In genomic region chrX:1392376-1393130, GRCh38 we compare ENCODE assay signal across 8 cellular contexts. TPM values are rescaled to one million over a fixed set of nuclear protein-coding genes. Genes with fewer than 3 reads are reported as not detected.
DNase-seq lines count a peak whose midpoint lies in the region; ATAC-seq and TF ChIP-seq lines count a peak whose summit lies in the region.

No MANE protein-coding gene starts in this region.

- H3K9me3 ChIP-seq in neural cell (ENCODE audit: low read length), result no peaks in the 10 kb centered on the region

- H3K36me3 ChIP-seq in neural cell (ENCODE audit: insufficient read depth, low read length), result no peaks in the 10 kb centered on the region

- TF ChIP-seq RAD21 in neural cell (conservative IDR thresholded peaks at IDR 0.05), result peak; percentile 23

- no peaks in the 10 kb centered on the region for H3K27me3 ChIP-seq in neural cell (ENCODE audit: insufficient read depth, low read depth, low read length)

- no peaks in the 10 kb centered on the region for H3F3A ChIP-seq in neural cell (ENCODE audit: insufficient read depth, low read length, poor library complexity, severe bottlenecking)

- peak overlapping the region; percentile 69 for H2AFZ ChIP-seq in neural cell (ENCODE audit: low read depth, low read length)

- TF ChIP-seq CTCF in fibroblast of the aortic adventitia (IDR thresholded peaks at IDR 0.05; ENCODE audit: insufficient read depth, low read length) (no peak), neural cell (IDR thresholded peaks at IDR 0.05; ENCODE audit: poor library complexity, severe bottlenecking) (no peak)

- peak overlapping the region; percentile 99 for H3K9ac ChIP-seq in neural cell (ENCODE audit: low read length)

- ATAC-seq in GM19324 (IDR thresholded peaks at IDR 0.05; ENCODE audit: low FRiP score, unreplicated experiment), result peak; percentile 18
- peak; percentile 30 for ATAC-seq in HG03432 (IDR thresholded peaks at IDR 0.05; ENCODE audit: unreplicated experiment)

- H3K27ac Mint-ChIP-seq in activated CD4-positive, alpha-beta memory T cell treated with anti-CD3 and anti-CD28 coated beads, Interleukin-2, amount 10 ng/mL, durations not matched to agents 7 days and 5 days, result peak overlapping the region; percentile 94

- CTCF ChIA-PET in activated CD4-positive, alpha-beta memory T cell treated with anti-CD3 and anti-CD28 coated beads, Interleukin-2, amount 10 ng/mL, durations not matched to agents 7 days and 5 days (lab: Charles Lee), result no interaction called here

- H3K36me3 Mint-ChIP-seq in activated CD4-positive, alpha-beta memory T cell treated with anti-CD3 and anti-CD28 coated beads, Interleukin-2, amount 10 ng/mL, durations not matched to agents 7 days and 5 days (ENCODE audit: low read depth), result peaks cover 55% of the 10 kb centered on the region

- TF ChIP-seq EP300 in neural cell (conservative IDR thresholded peaks at IDR 0.05; ENCODE audit: poor library complexity, severe bottlenecking), result peak; percentile 69

- H3K79me2 ChIP-seq in neural cell (replicated peaks; ENCODE audit: insufficient read depth, low read length), result peaks cover 38% of the 10 kb centered on the region

- H3K4me1 Mint-ChIP-seq in activated CD4-positive, alpha-beta memory T cell treated with anti-CD3 and anti-CD28 coated beads, Interleukin-2, amount 10 ng/mL, durations not matched to agents 7 days and 5 days, result peaks cover 69% of the 10 kb centered on the region

- peak overlapping the region; percentile 91 for H3K4me3 Mint-ChIP-seq in activated CD4-positive, alpha-beta memory T cell treated with anti-CD3 and anti-CD28 coated beads, Interleukin-2, amount 10 ng/mL, durations not matched to agents 7 days and 5 days

- peak overlapping the region; percentile 86 for H3K27ac ChIP-seq in neural cell (ENCODE audit: low read length)

- POLR2A ChIA-PET in activated CD4-positive, alpha-beta memory T cell treated with anti-CD3 and anti-CD28 coated beads, Interleukin-2, amount 10 ng/mL, durations not matched to agents 7 days and 5 days (lab: Charles Lee), result no interaction called here

- no peaks in the 10 kb centered on the region for H4K20me1 ChIP-seq in neural cell (ENCODE audit: insufficient read depth)

- no peaks in the 10 kb centered on the region for H3K9me3 Mint-ChIP-seq in activated CD4-positive, alpha-beta memory T cell treated with anti-CD3 and anti-CD28 coated beads, Interleukin-2, amount 10 ng/mL, durations not matched to agents 7 days and 5 days

- no peaks in the 10 kb centered on the region for H3K27me3 Mint-ChIP-seq in activated CD4-positive, alpha-beta memory T cell treated with anti-CD3 and anti-CD28 coated beads, Interleukin-2, amount 10 ng/mL, durations not matched to agents 7 days and 5 days

- H3K4me3 ChIP-seq in fibroblast of the aortic adventitia (ENCODE audit: low read depth, low read length) (peak overlapping the region; percentile 79), neural cell (ENCODE audit: low read length) (peak overlapping the region; percentile 99)

- H3K4me2 ChIP-seq in neural cell (ENCODE audit: low read length), result peak overlapping the region; percentile 84

- peak; percentile 70 for DNase-seq in AG20443 (ENCODE audit: low spot score)
- DNase-seq in activated CD4-positive, alpha-beta memory T cell treated with anti-CD3 and anti-CD28 coated beads, Interleukin-2, amount 10 ng/mL, durations not matched to agents 7 days and 5 days, result no peak
- peak; percentile 64 for DNase-seq in fibroblast of the aortic adventitia (ENCODE audit: low read depth)
- DNase-seq in DMS153 treated with DMSO at 0.1 percent for 48 hours (lab: John Stamatoyannopoulos, UW; ENCODE audit: unreplicated experiment), result no peak
- no peak for DNase-seq in OCI-M1 (lab: John Stamatoyannopoulos, UW)

- H3K9me2 ChIP-seq in neural cell (ENCODE audit: insufficient read depth, low read length), result no peaks in the 10 kb centered on the region

TF ChIP-seq in neural cell, 6 proteins besides CTCF, POLR2A, EP300 and RAD21:
- TF ChIP-seq EZH2 (IDR thresholded peaks at IDR 0.05; ENCODE audit: borderline replicate concordance, insufficient read depth, low read length, poor library complexity, severe bottlenecking), result no peak
- TF ChIP-seq SMC3 (conservative IDR thresholded peaks at IDR 0.05; ENCODE audit: poor library complexity), result no peak
- TF ChIP-seq POLR2AphosphoS5 (IDR thresholded peaks at IDR 0.05), result peak; percentile 1
- TF ChIP-seq MXI1 (conservative IDR thresholded peaks at IDR 0.05; ENCODE audit: poor library complexity, severe bottlenecking), result peak; percentile 96
- TF ChIP-seq TAF1 (IDR thresholded peaks at IDR 0.05; ENCODE audit: low read depth), result peak; percentile 2
- no peak for TF ChIP-seq REST (IDR thresholded peaks at IDR 0.05; ENCODE audit: borderline replicate concordance)

RNA-seq across cellular contexts. Expression of gene SLC25A6, which starts 0.6 kb away (rescaled TPM):
- total RNA-seq in activated CD4-positive, alpha-beta memory T cell treated with anti-CD3 and anti-CD28 coated beads, Interleukin-2, amount 10 ng/mL, durations not matched to agents 7 days and 5 days, result 100 to 1,000 TPM; 249 to 255 TPM
- 190 and 311 TPM in 2 replicates for total RNA-seq in fibroblast of the aortic adventitia (ENCODE audit: low replicate concordance)
- polyA plus RNA-seq in neural cell, result 180 and 184 TPM in 2 replicates
- 169 and 183 TPM in 2 replicates for polyA minus RNA-seq in neural cell

RNA-seq across cellular contexts. Expression of gene IL3RA, which starts 56.0 kb away (rescaled TPM):
- total RNA-seq in activated CD4-positive, alpha-beta memory T cell treated with anti-CD3 and anti-CD28 coated beads, Interleukin-2, amount 10 ng/mL, durations not matched to agents 7 days and 5 days, result 10 to 100 TPM; 35.2 to 35.4 TPM
- 0.09 TPM in 1 of 2 replicates, not detected in the other for total RNA-seq in fibroblast of the aortic adventitia (ENCODE audit: low replicate concordance)
- polyA plus RNA-seq in neural cell, result not detected in 2 replicates
- polyA minus RNA-seq in neural cell, result not detected in 2 replicates

Comparison
In these comparisons a context has a peak if more than half of its experiments do, and no peak if none do; other contexts are left out.
1. DNase-seq: peak in AG20443 (single experiment) and fibroblast of the aortic adventitia (single experiment); none in activated CD4-positive, alpha-beta memory T cell treated with anti-CD3 and anti-CD28 coated beads, Interleukin-2, amount 10 ng/mL, durations not matched to agents 7 days and 5 days (single experiment), DMS153 treated with DMSO at 0.1 percent for 48 hours (single experiment) and OCI-M1 (single experiment).
2. RNA of gene IL3RA, which starts 56.0 kb away (total RNA-seq): 35.2 to 35.4 TPM in activated CD4-positive, alpha-beta memory T cell treated with anti-CD3 and anti-CD28 coated beads, Interleukin-2, amount 10 ng/mL, durations not matched to agents 7 days and 5 days; 0.09 TPM in fibroblast of the aortic adventitia; every median in the first group is over 10 times any median in the second.